Comparison of ENCODE assay signal across 21 cellular contexts in the genomic region with DNA sequence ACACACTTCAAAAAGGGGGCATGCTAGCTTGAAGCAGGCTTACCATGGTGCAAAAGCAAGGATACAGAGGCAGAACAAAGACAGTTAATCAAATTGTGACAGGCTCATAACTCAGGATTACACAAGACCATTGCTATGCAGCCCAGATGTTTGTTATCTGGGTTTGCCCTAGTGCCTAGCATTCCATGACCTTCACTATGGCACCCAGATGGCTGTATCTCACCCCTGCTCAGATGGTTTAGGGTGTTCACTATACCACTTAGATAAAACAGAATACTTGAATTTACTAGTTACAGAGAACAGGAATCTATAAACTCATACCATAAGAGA. TPM values are rescaled to one million over a fixed set of nuclear protein-coding genes. Genes with fewer than 3 reads are reported as not detected.
DNase-seq lines count a peak whose midpoint lies in the region; ATAC-seq and TF ChIP-seq lines count a peak whose summit lies in the region.
"Had no signal": no experiment of that assay in that cellular context is flagged by ENCODE, and none has a peak within 500 bp of the region (broad histone marks: within the 10 kb centered on the region; RNA-seq: fewer than 3 reads in every experiment).

No MANE protein-coding gene starts in this region.

- no TSS peak for BruUV-seq in MCF 10A (replicated peaks; lab: Mats Ljungman, UMichigan)

- POLR2A ChIA-PET in MCF 10A (lab: Yijun Ruan, JAX): interaction anchor here (0.6 kb wide), 1 partner anchor 868 kb away, joined by 3 read pairs; no protein-coding TSS in a partner anchor

- H3K36me3 ChIP-seq in breast epithelium (no peaks in the 10 kb centered on the region), SK-N-MC (ENCODE audit: insufficient read depth, low read length) (no peaks in the 10 kb centered on the region), upper lobe of right lung (no peaks in the 10 kb centered on the region), BE2C (no peaks in the 10 kb centered on the region)
- H3K36me3 ChIP-seq: heart left ventricle, SJSA1 had no signal

- no peak overlapping the region for H3K4me3 ChIP-seq in breast epithelium
- H3K4me3 ChIP-seq in SK-N-MC: no peak overlapping the region
- no peak overlapping the region for H3K4me3 ChIP-seq in upper lobe of right lung
- H3K4me3 ChIP-seq in BE2C (ENCODE audit: low read depth, low read length): no peak overlapping the region
- H3K4me3 ChIP-seq: heart left ventricle, SJSA1 had no signal

- DNase-seq in MCF 10A (ENCODE audit: unreplicated experiment) (peak; percentile 11), breast epithelium (ENCODE audit: low spot score in 2 of 2) (no peak), SK-N-MC (ENCODE audit: low read depth, low spot score) (no peak), kidney glomerular epithelial cell (lab: John Stamatoyannopoulos, UW) (peak; percentile 18), upper lobe of right lung (no peak), BE2C (no peak), C1 segment of cervical spinal cord (lab: John Stamatoyannopoulos, UW) (no peak)
- DNase-seq: 8988T; activated CD4-positive, CD25-positive, alpha-beta regulatory T cell treated with anti-CD3 and anti-CD28 coated beads, Interleukin-2, amount 50 U/mL, for 72 hours; activated naive CD8-positive, alpha-beta T cell treated with anti-CD3 and anti-CD28 coated beads, Interleukin-2, amount 50 U/mL, for 24 hours; GDM1; heart left ventricle; immature natural killer cell; natural killer cell; NCI-H187; NCI-H446 had no signal

- H3K4me1 ChIP-seq in breast epithelium (no peaks in the 10 kb centered on the region), upper lobe of right lung (peaks cover 12% of the 10 kb centered on the region), BE2C (no peaks in the 10 kb centered on the region)
- H3K4me1 ChIP-seq: SJSA1 had no signal

- no peak overlapping the region for H3K27ac Mint-ChIP-seq in MCF 10A (ENCODE audit: low read depth, unreplicated experiment)
- H3K27ac Mint-ChIP-seq: activated naive CD8-positive, alpha-beta T cell treated with anti-CD3 and anti-CD28 coated beads, Interleukin-2, amount 50 U/mL, for 24 hours; activated T-helper 17 cell treated with anti-CD3 and anti-CD28 coated beads, Interleukin-2, amount 50 U/mL, for 72 hours; immature natural killer cell; natural killer cell had no signal

- H3K27ac ChIP-seq in breast epithelium: no peak overlapping the region
- peak overlapping the region; percentile 65 for H3K27ac ChIP-seq in SK-N-MC
- no peak overlapping the region for H3K27ac ChIP-seq in upper lobe of right lung
- H3K27ac ChIP-seq: C4-2B, heart left ventricle, SJSA1 had no signal

- H3K36me3 Mint-ChIP-seq in MCF 10A (ENCODE audit: insufficient read depth, unreplicated experiment): no peaks in the 10 kb centered on the region

- no peaks in the 10 kb centered on the region for H3K27me3 Mint-ChIP-seq in MCF 10A (ENCODE audit: insufficient read depth, unreplicated experiment)

- TF ChIP-seq POLR2A in breast epithelium (IDR thresholded peaks at IDR 0.05): no peak

- intact Hi-C loops in MCF 10A (cut with micrococcal nuclease): no loop called here
- intact Hi-C loops in breast epithelium (cut with DNase I; ENCODE audit: low total_unique reads): no loop called here
- intact Hi-C loops in upper lobe of right lung (cut with DNase I): no loop called here

- no peak overlapping the region for H3K9ac ChIP-seq in SK-N-MC (ENCODE audit: insufficient read length)

- ATAC-seq in upper lobe of right lung (peak; percentile 69), GM21367 (IDR thresholded peaks at IDR 0.05; ENCODE audit: unreplicated experiment) (no peak)
- ATAC-seq: activated naive CD8-positive, alpha-beta T cell treated with anti-CD3 and anti-CD28 coated beads, Interleukin-2, amount 50 U/mL, for 24 hours; activated T-helper 17 cell treated with anti-CD3 and anti-CD28 coated beads, Interleukin-2, amount 50 U/mL, for 72 hours; HCT116; natural killer cell had no signal

- peaks cover 11% of the 10 kb centered on the region for H3K9me3 Mint-ChIP-seq in MCF 10A (ENCODE audit: unreplicated experiment)

- H3K4me3 Mint-ChIP-seq in MCF 10A (ENCODE audit: unreplicated experiment): no peak overlapping the region
- H3K4me3 Mint-ChIP-seq: activated naive CD8-positive, alpha-beta T cell treated with anti-CD3 and anti-CD28 coated beads, Interleukin-2, amount 50 U/mL, for 24 hours; activated T-helper 17 cell treated with anti-CD3 and anti-CD28 coated beads, Interleukin-2, amount 50 U/mL, for 72 hours; immature natural killer cell; natural killer cell had no signal

- CTCF ChIA-PET in MCF 10A (lab: Yijun Ruan, JAX): no interaction called here

- TF ChIP-seq CTCF in MCF 10A (IDR thresholded peaks at IDR 0.05; ENCODE audit: unreplicated experiment) (no peak), breast epithelium (IDR thresholded peaks at IDR 0.05) (no peak), upper lobe of right lung (IDR thresholded peaks at IDR 0.05) (no peak), BE2C (IDR thresholded peaks at IDR 0.05; ENCODE audit: low read depth, low read length) (no peak)

- H3K4me1 Mint-ChIP-seq in MCF 10A (ENCODE audit: insufficient read depth, unreplicated experiment): peaks cover 13% of the 10 kb centered on the region
- H3K4me1 Mint-ChIP-seq: activated naive CD8-positive, alpha-beta T cell treated with anti-CD3 and anti-CD28 coated beads, Interleukin-2, amount 50 U/mL, for 24 hours; activated T-helper 17 cell treated with anti-CD3 and anti-CD28 coated beads, Interleukin-2, amount 50 U/mL, for 72 hours; immature natural killer cell; natural killer cell had no signal

- H3K27me3 ChIP-seq in breast epithelium (no peaks in the 10 kb centered on the region), upper lobe of right lung (no peaks in the 10 kb centered on the region), BE2C (no peaks in the 10 kb centered on the region; the same call in none of the 2 replicates)
- H3K27me3 ChIP-seq: heart left ventricle, SJSA1 had no signal

- H3K9me3 ChIP-seq in breast epithelium (peaks cover 5 to 10% of the 10 kb centered on the region in 2 donors), SK-N-MC (ENCODE audit: low read depth, low read length) (no peaks in the 10 kb centered on the region), upper lobe of right lung (no peaks in the 10 kb centered on the region), BE2C (no peaks in the 10 kb centered on the region)

RNA-seq across cellular contexts. Expression of gene SDR9C7, which starts 56.2 kb away (rescaled TPM):
- total RNA-seq in MCF 10A (2022): not detected in 2 replicates
- not detected for total RNA-seq in breast epithelium
- total RNA-seq in upper lobe of right lung: not detected
- polyA plus RNA-seq in BE2C (2012; ENCODE audit: insufficient read depth, insufficient read length, low read depth): 0.32 TPM
- total RNA-seq: activated T-helper 17 cell treated with anti-CD3 and anti-CD28 coated beads, Interleukin-2, amount 50 U/mL, for 72 hours; SJSA1 had no signal
- polyA plus RNA-seq: heart left ventricle, immature natural killer cell had no signal

Comparison
In these comparisons a context has a peak if more than half of its experiments do, and no peak if none do; other contexts are left out.
1. DNase-seq: peak in MCF 10A (single experiment) and kidney glomerular epithelial cell (single experiment); none in breast epithelium (0 of 2), SK-N-MC (single experiment), upper lobe of right lung (single experiment), BE2C (single experiment) and C1 segment of cervical spinal cord (0 of 14).